8 cellular contexts compared by ENCODE assay signal in genomic region chr7:141012044-141012685, GRCh38. TPM values are rescaled to one million over a fixed set of nuclear protein-coding genes. Genes with fewer than 3 reads are reported as not detected.
DNase-seq lines count a peak whose midpoint lies in the region; ATAC-seq, FAIRE-seq and TF ChIP-seq lines count a peak whose summit lies in the region.

No MANE protein-coding gene starts in this region.

- H3K27ac ChIP-seq in K562 (ENCODE audit: extremely low read depth, low read depth, low read length) = no peak overlapping the region
- no peak overlapping the region for H3K27ac ChIP-seq in keratinocyte (ENCODE audit: control insufficient read depth, insufficient read depth, low read length)

- POLR2A ChIA-PET in K562 (lab: Yijun Ruan, JAX) = interaction anchor here (1.0 kb wide), 1 partner anchor 238 kb away, joined by 3 read pairs; no protein-coding TSS in a partner anchor

- H2AFZ ChIP-seq in K562 (ENCODE audit: low read depth, low read length) (no peak overlapping the region), keratinocyte (ENCODE audit: control insufficient read depth, low read length) (no peak overlapping the region)

- DNase-seq in ELF-1 (ENCODE audit: low read depth, low spot score) (peak; percentile 76), H54 (ENCODE audit: insufficient read length, low spot score) (peak; percentile 23), NCI-H1694 treated with DMSO at 0.1 percent for 48 hours (lab: John Stamatoyannopoulos, UW) (peak; percentile 76), UCSD-AML1 (lab: John Stamatoyannopoulos, UW; ENCODE audit: unreplicated experiment) (peak; percentile 22), K562 (ENCODE audit: extremely low read depth in 1 of 4, low spot score in 3 of 4) (peak; percentile 38 to 78 (median 50)), keratinocyte (ENCODE audit: low read depth, low spot score) (no peak)
- DNase-seq in stimulated activated CD4-positive, alpha-beta T cell treated with anti-CD3 and anti-CD28 coated beads, Interleukin-4, amount 100 ng/mL, for 1 hour = peak; percentile 70

- H3K9ac ChIP-seq in K562 (ENCODE audit: insufficient read depth in 1 of 2, low read depth in 2 of 2, low read length in 2 of 2) (no peak overlapping the region), keratinocyte (ENCODE audit: control insufficient read depth, extremely low read depth, insufficient read depth, low read length) (no peak overlapping the region)

- dilution Hi-C loops in keratinocyte (cut with MboI; ENCODE audit: extremely low pct_ligation_motif_present, low sequenced_read_pairs) = no loop called here

- intact Hi-C loops in K562 (cut with micrococcal nuclease) = loop anchor here (1.0 to 5.0 kb wide), 6 partner anchors 90 to 535 kb away; partner anchors contain the start of genes BRAF, MKRN1 and NDUFB2

- H3K27me3 ChIP-seq in K562 (ENCODE audit: control insufficient read depth in 2 of 2, insufficient read depth in 2 of 2, low read length in 2 of 2) (no peaks in the 10 kb centered on the region), keratinocyte (ENCODE audit: control insufficient read depth, extremely low read depth, insufficient read depth, low read length) (no peaks in the 10 kb centered on the region)

- peak; percentile 71 to 74 for TF ChIP-seq RAD21 in K562 (CRISPR knock-in tag; conservative IDR thresholded peaks at IDR 0.05 in 1 of 2, IDR thresholded peaks at IDR 0.05 in 1 of 2)

- H3K4me2 ChIP-seq in K562 (ENCODE audit: insufficient read depth, low read length) = no peak overlapping the region
- no peak overlapping the region for H3K4me2 ChIP-seq in keratinocyte (ENCODE audit: control insufficient read depth, extremely low read depth, insufficient read depth, low read depth, low read length)

- in situ Hi-C loops in K562 (cut with MboI) = loop anchor here (5.0 kb wide), 1 partner anchor 200 kb away; no protein-coding TSS in a partner anchor

- peaks cover 5% of the 10 kb centered on the region for H3K9me3 ChIP-seq in K562 (replicated peaks; ENCODE audit: control insufficient read depth, insufficient read depth, low read depth, low read length)
- H3K9me3 ChIP-seq in keratinocyte (ENCODE audit: control insufficient read depth, low read depth, low read length) = no peaks in the 10 kb centered on the region

- 30% methylated on average over 3 of the region's 3 CpGs for WGBS in K562 (ENCODE audit: insufficient coverage, low coverage, missing lambda C conversion rate)

- H3K4me3 ChIP-seq in K562 (no peak overlapping the region), keratinocyte (ENCODE audit: control insufficient read depth in 2 of 3, extremely low read depth in 1 of 3, insufficient read depth in 2 of 3, low read depth in 1 of 3, low read length in 3 of 3) (no peak overlapping the region)

- no peak for TF ChIP-seq POLR2A in H54 (IDR thresholded peaks at IDR 0.05; ENCODE audit: low read depth, low read length)
- no peak for TF ChIP-seq POLR2A in K562 (conservative IDR thresholded peaks at IDR 0.05)

- BruUV-seq in K562 (replicated peaks; lab: Mats Ljungman, UMichigan) = no TSS peak

- H3K4me1 ChIP-seq in K562 (replicated peaks in 1 of 2; ENCODE audit: control insufficient read depth in 2 of 2, insufficient read depth in 2 of 2, low read length in 2 of 2) (peaks cover 8 to 21% of the 10 kb centered on the region in 2 experiments; a peak in 2 of 5 replicates), keratinocyte (ENCODE audit: control insufficient read depth, extremely low read depth, insufficient read depth, low read length) (peaks cover 16% of the 10 kb centered on the region)

- CTCF ChIA-PET in K562 (lab: Yijun Ruan, JAX; ENCODE audit: low intra/inter-chr PET ratio) = interaction anchor here (0.6 to 2.0 kb wide), 6 partner anchors 201 to 667 kb away, joined by 3 to 22 read pairs (median 4); no protein-coding TSS in a partner anchor

- TF ChIP-seq CTCF in K562 (IDR thresholded peaks at IDR 0.05 in 2 of 3, conservative IDR thresholded peaks at IDR 0.05 in 1 of 3; ENCODE audit: insufficient read depth in 2 of 3, low read depth in 1 of 3, low read length in 3 of 3) (peak; percentile 82 to 93 (median 82)), keratinocyte (optimal IDR thresholded peaks at IDR 0.05 in 1 of 3, IDR thresholded peaks at IDR 0.05 in 1 of 3, conservative IDR thresholded peaks at IDR 0.05 in 1 of 3; ENCODE audit: extremely low read depth in 1 of 3, insufficient read depth in 2 of 3, low read length in 3 of 3) (peak; percentile 62 to 84 (median 64))

- H3K79me2 ChIP-seq in K562 (ENCODE audit: control insufficient read depth, insufficient read depth, low read length) (peaks cover 31% of the 10 kb centered on the region), keratinocyte (ENCODE audit: control insufficient read depth, insufficient read depth, low read length) (peaks cover 23% of the 10 kb centered on the region)

- peak; percentile 51 for ATAC-seq in K562
- ATAC-seq in HG02870 (IDR thresholded peaks at IDR 0.05; ENCODE audit: unreplicated experiment) = no peak

- H4K20me1 ChIP-seq in K562 (replicated peaks; ENCODE audit: control insufficient read depth, insufficient read depth, low read length) (no peaks in the 10 kb centered on the region), keratinocyte (ENCODE audit: control insufficient read depth, extremely low read depth, insufficient read depth, low read length) (no peaks in the 10 kb centered on the region)

- no peak for TF ChIP-seq EP300 in K562 (IDR thresholded peaks at IDR 0.05; ENCODE audit: low read length)

- peaks cover 37% of the 10 kb centered on the region; the same call in 2 of the 3 replicates for H3K36me3 ChIP-seq in K562 (ENCODE audit: control insufficient read depth, insufficient read depth, low read length)
- peaks cover 5 to 8% of the 10 kb centered on the region in 2 experiments for H3K36me3 ChIP-seq in keratinocyte (ENCODE audit: control insufficient read depth in 2 of 2, extremely low read depth in 1 of 2, insufficient read depth in 2 of 2, low read length in 2 of 2)

- H3K9me1 ChIP-seq in K562 (ENCODE audit: control insufficient read depth, insufficient read depth, low read length) = no peaks in the 10 kb centered on the region
- H3K9me1 ChIP-seq in keratinocyte (ENCODE audit: control insufficient read depth, extremely low read depth, insufficient read depth, low read length) = no peaks in the 10 kb centered on the region

- FAIRE-seq in H54 (lab: Jason Lieb, UNC) (peak; percentile 65), K562 (lab: Jason Lieb, UNC) (peak; percentile 80), keratinocyte (lab: Jason Lieb, UNC) (no peak)

TF ChIP-seq in K562, 482 proteins besides CTCF, POLR2A, EP300 and RAD21 (continues in another document):
- TF ChIP-seq FOXK1 (CRISPR knock-in tag; IDR thresholded peaks at IDR 0.05; ENCODE audit: borderline replicate concordance) (no peak), TBL1XR1 (IDR thresholded peaks at IDR 0.05; ENCODE audit: low read length in 2 of 2) (0 out of 4 replicates have a peak, but pooled peaks of 1 of the 2 experiments have one; percentile 19), ZNF282 (CRISPR knock-in tag; IDR thresholded peaks at IDR 0.05) (no peak), GABPA (tag; conservative IDR thresholded peaks at IDR 0.05; ENCODE audit: low read depth) (no peak), STAG1 (CRISPR knock-in tag; IDR thresholded peaks at IDR 0.05; ENCODE audit: borderline replicate concordance) (no peak; the same call in 1 of the 2 replicates), PRPF4 (IDR thresholded peaks at IDR 0.05; ENCODE audit: insufficient read depth, low read depth, low read length, poor library complexity, severe bottlenecking) (no peak)
- TF ChIP-seq, protein P1, sequence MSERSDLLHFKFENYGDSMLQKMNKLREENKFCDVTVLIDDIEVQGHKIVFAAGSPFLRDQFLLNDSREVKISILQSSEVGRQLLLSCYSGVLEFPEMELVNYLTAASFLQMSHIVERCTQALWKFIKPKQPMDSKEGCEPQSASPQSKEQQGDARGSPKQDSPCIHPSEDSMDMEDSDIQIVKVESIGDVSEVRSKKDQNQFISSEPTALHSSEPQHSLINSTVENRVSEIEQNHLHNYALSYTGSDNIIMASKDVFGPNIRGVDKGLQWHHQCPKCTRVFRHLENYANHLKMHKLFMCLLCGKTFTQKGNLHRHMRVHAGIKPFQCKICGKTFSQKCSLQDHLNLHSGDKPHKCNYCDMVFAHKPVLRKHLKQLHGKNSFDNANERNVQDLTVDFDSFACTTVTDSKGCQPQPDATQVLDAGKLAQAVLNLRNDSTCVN (CRISPR knock-in tag; IDR thresholded peaks at IDR 0.05) = peak; percentile 58; the same call in 1 of the 2 replicates

RNA-seq across cellular contexts. Expression of gene MRPS33, which starts 2.6 kb away (rescaled TPM):
- 17.1 and 29.5 TPM in 2 replicates for total RNA-seq in K562 (2011; cell fraction: chromatin; rRNA removed; ENCODE audit: low replicate concordance)
- total RNA-seq in K562 (2011; cell fraction: nucleolus; rRNA removed) = 17.8 and 19.7 TPM in 2 replicates
- 27.8 and 29.4 TPM in 2 replicates for total RNA-seq in K562 (2011; cell fraction: nucleoplasm; rRNA removed)
- total RNA-seq in K562 (2014; rRNA removed) (70.3 and 81.1 TPM in 2 replicates), K562 (2014; rRNA removed; fragmentation: Illumina TruSeq; extraction: Trizol) (205 and 227 TPM in 2 replicates), K562 (2015; rRNA removed; fragmentation: Illumina TruSeq; extraction: Trizol) (122 and 132 TPM in 2 replicates), K562 (2021) (106 and 109 TPM in 2 replicates)
- polyA plus RNA-seq in K562 (2011; rRNA removed) (170 and 187 TPM in 2 replicates), K562 (2014; fragmentation: Illumina TruSeq; extraction: Trizol) (149 and 204 TPM in 2 replicates), K562 (2014; fragmentation: Nextera tagmentation; extraction: Ambion mirVana) (100 to 1,000 TPM; 395 to 442 TPM), K562 (2014; rRNA removed) (109 and 123 TPM in 2 replicates), keratinocyte (58.3 to 141 TPM (median 85.4 TPM) in 3 replicates)
- 15.4 and 35.1 TPM in 2 replicates for polyA plus RNA-seq in K562 (2011; cell fraction: cytosol; rRNA removed)
- 21.0 and 54.5 TPM in 2 replicates for polyA plus RNA-seq in K562 (2011; cell fraction: nucleus; rRNA removed)
- polyA plus RNA-seq in K562 (2012) = 140 and 201 TPM in 2 replicates
- 64.9 and 102 TPM in 2 replicates for polyA minus RNA-seq in K562 (2011; rRNA and poly(A)+ RNA removed)
- 15.6 and 19.8 TPM in 2 replicates for polyA minus RNA-seq in K562 (2011; cell fraction: cytosol; rRNA and poly(A)+ RNA removed)
- polyA minus RNA-seq in K562 (2011; cell fraction: nucleus; rRNA and poly(A)+ RNA removed) = 7.7 and 18.4 TPM in 2 replicates
- 31.2 TPM for polyA plus RNA-seq in keratinocyte (2011; ENCODE audit: low read depth)
- polyA plus RNA-seq in keratinocyte (2011; cell fraction: cytosol; rRNA removed) = 71.6 and 112 TPM in 2 replicates
- 25.5 and 40.6 TPM in 2 replicates for polyA plus RNA-seq in keratinocyte (2011; cell fraction: nucleus; rRNA removed)
- polyA plus RNA-seq in keratinocyte (2012; ENCODE audit: low replicate concordance) = 64.2 and 121 TPM in 2 replicates
- polyA minus RNA-seq in keratinocyte = 9.0 to 30.4 TPM (median 14.5 TPM) in 3 replicates
- polyA minus RNA-seq in keratinocyte (2011; cell fraction: cytosol; rRNA and poly(A)+ RNA removed) = 12.7 TPM
- polyA minus RNA-seq in keratinocyte (2011; cell fraction: nucleus; rRNA and poly(A)+ RNA removed) = 7.1 and 8.7 TPM in 2 replicates
